21 cellular contexts compared by ENCODE assay signal in genomic region chr1:226305184-226305583, GRCh38. TPM values are rescaled to one million over a fixed set of nuclear protein-coding genes. Genes with fewer than 3 reads are reported as not detected.
A peak's percentile ranks its signal among the peaks of the same experiment; 100 is the strongest.
DNase-seq lines count a peak whose midpoint lies in the region; ATAC-seq and TF ChIP-seq lines count a peak whose summit lies in the region.
"Had no signal": no experiment of that assay in that cellular context is flagged by ENCODE, and none has a peak within 500 bp of the region (broad histone marks: within the 10 kb centered on the region; RNA-seq: fewer than 3 reads in every experiment).

No MANE protein-coding gene starts in this region.

- H3K9ac ChIP-seq in Loucy (ENCODE audit: low read depth, low read length, poor library complexity, severe bottlenecking): peak overlapping the region; percentile 60
- peak overlapping the region; percentile 26 for H3K9ac ChIP-seq in iPS-15b (ENCODE audit: low read depth, low read length)
- H3K9ac ChIP-seq: KMS-11 had no signal

- H3K4me1 ChIP-seq in heart right ventricle: peaks cover 2 to 43% (median 18%) of the 10 kb centered on the region in 9 donors
- peaks cover 0 to 19% of the 10 kb centered on the region in 2 donors for H3K4me1 ChIP-seq in right atrium auricular region
- H3K4me1 ChIP-seq in Loucy (ENCODE audit: insufficient read depth, low read length, poor library complexity, severe bottlenecking): peaks cover 60% of the 10 kb centered on the region
- H3K4me1 ChIP-seq in iPS-15b (ENCODE audit: control insufficient read depth, insufficient read depth, low read length): no peaks in the 10 kb centered on the region
- H3K4me1 ChIP-seq in gastroesophageal sphincter: peaks cover 0 to 22% (median 4%) of the 10 kb centered on the region in 3 donors
- peaks cover 5% of the 10 kb centered on the region for H3K4me1 ChIP-seq in mucosa of descending colon (ENCODE audit: low read depth)
- H3K4me1 ChIP-seq: BE2C, SJCRH30 had no signal

- peak overlapping the region; percentile 89 for H3K4me2 ChIP-seq in Loucy (ENCODE audit: low read depth, low read length, poor library complexity, severe bottlenecking)
- H3K4me2 ChIP-seq: KMS-11 had no signal

- peak overlapping the region in 7 of 10 donors; percentile 40 to 97 (median 91) for H3K27ac ChIP-seq in heart right ventricle
- H3K27ac ChIP-seq in right atrium auricular region: no peak overlapping the region
- no peak overlapping the region for H3K27ac ChIP-seq in gastroesophageal sphincter
- H3K27ac ChIP-seq: KMS-11, Peyer's patch, SJCRH30 had no signal

- no peak for TF ChIP-seq POLR2A in gastroesophageal sphincter (IDR thresholded peaks at IDR 0.05)

- DNase-seq in heart right ventricle (no peak), right atrium auricular region (ENCODE audit: low spot score) (no peak), type B pancreatic cell (ENCODE audit: extremely low spot score, unreplicated experiment) (no peak), NCI-H2081 (lab: John Stamatoyannopoulos, UW) (no peak), mucosa of descending colon (no peak)
- DNase-seq: BE2C; DMS53; EL; GF-D8; IMR-90; MV-4-11; NCI-H1694; NCI-H2081 treated with DMSO at 0.1 percent for 48 hours; NK-92 treated with Interleukin-12 subunit alpha and Interleukin-12 subunit beta, amount 100 ng/mL, for 24 hours; Peyer's patch; SJCRH30 had no signal

- H2AFZ ChIP-seq in Loucy (ENCODE audit: low read length): no peak overlapping the region

- H3K9me3 ChIP-seq in heart right ventricle (no peaks in the 10 kb centered on the region), right atrium auricular region (no peaks in the 10 kb centered on the region), Loucy (ENCODE audit: insufficient read depth, low read depth, low read length) (no peaks in the 10 kb centered on the region), iPS-15b (ENCODE audit: control insufficient read depth, insufficient read depth, low read length) (no peaks in the 10 kb centered on the region), gastroesophageal sphincter (no peaks in the 10 kb centered on the region), mucosa of descending colon (no peaks in the 10 kb centered on the region)
- H3K9me3 ChIP-seq: BE2C, HAP-1, Peyer's patch had no signal

- TF ChIP-seq EP300 in gastroesophageal sphincter (IDR thresholded peaks at IDR 0.05): no peak

- no peak for TF ChIP-seq CTCF in heart right ventricle (IDR thresholded peaks at IDR 0.05)
- TF ChIP-seq CTCF in right atrium auricular region (IDR thresholded peaks at IDR 0.05): no peak
- TF ChIP-seq CTCF in Loucy (conservative IDR thresholded peaks at IDR 0.05; ENCODE audit: low read length): no peak
- no peak for TF ChIP-seq CTCF in type B pancreatic cell (conservative IDR thresholded peaks at IDR 0.05)
- TF ChIP-seq CTCF in gastroesophageal sphincter (IDR thresholded peaks at IDR 0.05): no peak
- TF ChIP-seq CTCF in mucosa of descending colon (IDR thresholded peaks at IDR 0.05): no peak

- H3K27me3 Mint-ChIP-seq in type B pancreatic cell: peaks cover 3% of the 10 kb centered on the region

- H3K36me3 Mint-ChIP-seq in type B pancreatic cell: peaks cover 4% of the 10 kb centered on the region

- H3K9me3 Mint-ChIP-seq in type B pancreatic cell: no peaks in the 10 kb centered on the region

- H3K4me3 ChIP-seq in heart right ventricle (no peak overlapping the region), right atrium auricular region (no peak overlapping the region), Loucy (ENCODE audit: low read length, poor library complexity, severe bottlenecking) (peak overlapping the region; percentile 47), iPS-15b (ENCODE audit: low read depth, low read length) (no peak overlapping the region), gastroesophageal sphincter (no peak overlapping the region), mucosa of descending colon (no peak overlapping the region)
- H3K4me3 ChIP-seq: HAP-1, Peyer's patch, SJCRH30 had no signal

- H3K4me1 Mint-ChIP-seq in type B pancreatic cell (ENCODE audit: unreplicated experiment): peaks cover 14% of the 10 kb centered on the region

- peaks cover 31% of the 10 kb centered on the region for H4K20me1 ChIP-seq in Loucy (ENCODE audit: insufficient read depth, low read length, poor library complexity, severe bottlenecking)

- no peak overlapping the region for H3K4me3 Mint-ChIP-seq in type B pancreatic cell

- no peaks in the 10 kb centered on the region for H3F3A ChIP-seq in Loucy (ENCODE audit: low read depth)

- H3K27me3 ChIP-seq in heart right ventricle (no peaks in the 10 kb centered on the region), right atrium auricular region (no peaks in the 10 kb centered on the region), Loucy (ENCODE audit: insufficient read depth, low read length, poor library complexity, severe bottlenecking) (no peaks in the 10 kb centered on the region), iPS-15b (ENCODE audit: control insufficient read depth, insufficient read depth, low read length) (peaks cover 5% of the 10 kb centered on the region), gastroesophageal sphincter (no peaks in the 10 kb centered on the region)
- H3K27me3 ChIP-seq: BE2C, Peyer's patch, SJCRH30 had no signal

- 82 to 86% methylated on average over 5 of the region's 5 CpGs for WGBS in heart right ventricle, 2 donors
- WGBS in gastroesophageal sphincter (ENCODE audit: low coverage in 1 of 2), 2 donors: 75 to 93% methylated on average over 2 to 3 of the region's 5 CpGs

- no peak for ATAC-seq in heart right ventricle
- ATAC-seq in gastroesophageal sphincter: no peak
- ATAC-seq in mucosa of descending colon: no peak

- H3K9me2 ChIP-seq in Loucy (replicated peaks; ENCODE audit: low read depth, low read length): no peaks in the 10 kb centered on the region

- peaks cover 0 to 6% (median 0%) of the 10 kb centered on the region in 9 donors for H3K36me3 ChIP-seq in heart right ventricle
- peaks cover 4% of the 10 kb centered on the region for H3K36me3 ChIP-seq in right atrium auricular region
- H3K36me3 ChIP-seq in Loucy (ENCODE audit: insufficient read depth, low read length): peaks cover 2% of the 10 kb centered on the region; the same call in 1 of the 2 replicates
- peaks cover under 1% of the 10 kb centered on the region for H3K36me3 ChIP-seq in iPS-15b (ENCODE audit: control insufficient read depth, insufficient read depth, low read length)
- H3K36me3 ChIP-seq in gastroesophageal sphincter: peaks cover 0 to 4% of the 10 kb centered on the region in 2 donors
- H3K36me3 ChIP-seq in mucosa of descending colon (ENCODE audit: low read depth): no peaks in the 10 kb centered on the region

- intact Hi-C loops in heart right ventricle (cut with DNase I) (loop anchor here in 1 of 10 donors (5.0 kb wide), 1 partner anchor 102 kb away; the partner anchor contains the start of gene PARP1), mucosa of descending colon (cut with DNase I, micrococcal nuclease) (no loop called here)

- peak overlapping the region; percentile 6 for H3K27ac Mint-ChIP-seq in type B pancreatic cell

- peaks cover 96% of the 10 kb centered on the region for H3K79me2 ChIP-seq in Loucy (ENCODE audit: insufficient read depth, low read length)

RNA-seq across cellular contexts. Expression of gene LIN9, which starts 3.8 kb away (rescaled TPM):
- total RNA-seq in heart right ventricle: 10 to 100 TPM in 9 of 10 donors, 1 to 10 TPM in 1; 7.9 to 25.6 (median 19.2) TPM
- polyA plus RNA-seq in heart right ventricle: 10 to 100 TPM in 1 of 2 donors, 1 to 10 TPM in 1; 5.8 to 17.5 TPM
- 10 to 100 TPM in 1 of 2 donors, 1 to 10 TPM in 1; 2.9 to 11.0 TPM for total RNA-seq in right atrium auricular region
- 5.4 and 10.5 TPM in 2 replicates for total RNA-seq in type B pancreatic cell (ENCODE audit: low replicate concordance)
- 1 to 10 TPM; 2.8 to 5.4 (median 3.4) TPM for total RNA-seq in gastroesophageal sphincter
- total RNA-seq in mucosa of descending colon: 1 to 10 TPM; 3.8 to 4.5 (median 4.4) TPM

Comparison
In these comparisons a context has a peak if more than half of its experiments do, and no peak if none do; other contexts are left out.
1. H3K27ac ChIP-seq: peak in heart right ventricle (7 of 10); none in right atrium auricular region (0 of 2) and gastroesophageal sphincter (0 of 4).